ENCODE assay signal across 6 cellular contexts in genomic region chr2:105989803-105990202, GRCh38.
DNase-seq lines count a peak whose midpoint lies in the region; ATAC-seq, FAIRE-seq and TF ChIP-seq lines count a peak whose summit lies in the region.
"Not testable (repeated sequence)": the region's sequence is repeated elsewhere in the genome, so short reads cannot be mapped to it uniquely, and the experiment has no call there.

No MANE protein-coding gene starts in this region.

- peaks cover 4 to 65% (median 18%) of the 10 kb centered on the region in 3 donors for H3K36me3 Mint-ChIP-seq in CD8-positive, alpha-beta memory T cell
- peaks cover 36% of the 10 kb centered on the region for H3K36me3 Mint-ChIP-seq in activated CD8-positive, alpha-beta memory T cell treated with anti-CD3 and anti-CD28 coated beads, Interleukin-2, amount 10 ng/mL, durations not matched to agents 7 days and 5 days
- peaks cover 25% of the 10 kb centered on the region for H3K36me3 Mint-ChIP-seq in activated naive CD8-positive, alpha-beta T cell treated with anti-CD3 and anti-CD28 coated beads for 36 hours
- peaks cover 16% of the 10 kb centered on the region for H3K36me3 Mint-ChIP-seq in endodermal cell (ENCODE audit: low read depth)

- not testable (repeated sequence) for H3K36me3 ChIP-seq in CD8-positive, alpha-beta memory T cell (ENCODE audit: insufficient read depth, low read length); endodermal cell (ENCODE audit: control insufficient read depth, insufficient read depth, low read length); small intestine (ENCODE audit: control insufficient read depth in 2 of 2, insufficient read depth in 2 of 2, low read length in 2 of 2)

- H3K27me3 ChIP-seq in CD8-positive, alpha-beta memory T cell (ENCODE audit: insufficient read depth, low read length, poor library complexity, severe bottlenecking); endodermal cell (ENCODE audit: control insufficient read depth, insufficient read depth, low read length, poor library complexity, severe bottlenecking); small intestine (ENCODE audit: control insufficient read depth in 2 of 2, insufficient read depth in 2 of 2, low read length in 2 of 2): not testable (repeated sequence)

- peaks cover 45 to 64% (median 47%) of the 10 kb centered on the region in 5 donors for H3K9me3 Mint-ChIP-seq in CD8-positive, alpha-beta memory T cell
- H3K9me3 Mint-ChIP-seq in activated CD8-positive, alpha-beta memory T cell treated with anti-CD3 and anti-CD28 coated beads, Interleukin-2, amount 10 ng/mL, durations not matched to agents 7 days and 5 days (ENCODE audit: low read depth) = peaks cover 29% of the 10 kb centered on the region
- H3K9me3 Mint-ChIP-seq in activated naive CD8-positive, alpha-beta T cell treated with anti-CD3 and anti-CD28 coated beads for 36 hours = peaks cover 46% of the 10 kb centered on the region
- H3K9me3 Mint-ChIP-seq in endodermal cell = peaks cover 100% of the 10 kb centered on the region

- TF ChIP-seq CTCF in endodermal cell (conservative IDR thresholded peaks at IDR 0.05) = not testable (repeated sequence)

- peak in 2 of 5 donors; percentile 20 to 23 for DNase-seq in CD8-positive, alpha-beta memory T cell
- DNase-seq in RPMI7951 (ENCODE audit: low read depth) (peak; percentile 17), small intestine (peak; percentile 31)
- DNase-seq in activated CD8-positive, alpha-beta memory T cell treated with anti-CD3 and anti-CD28 coated beads, Interleukin-2, amount 10 ng/mL, durations not matched to agents 7 days and 5 days = peak; percentile 44
- DNase-seq in activated naive CD8-positive, alpha-beta T cell treated with anti-CD3 and anti-CD28 coated beads for 36 hours; endodermal cell: not testable (repeated sequence)

- 86 to 89% methylated on average over 1 to 2 of the region's 2 CpGs for WGBS in endodermal cell (ENCODE audit: insufficient coverage in 1 of 2, insufficient read length in 1 of 2), 2 experiments
- WGBS in small intestine, 3 donors = 21 to 51% (median 24%) methylated on average over 2 of the region's 2 CpGs

- POLR2A ChIA-PET in CD8-positive, alpha-beta memory T cell (lab: Charles Lee) = not testable (repeated sequence)

- not testable (repeated sequence) for H3K27ac ChIP-seq in CD8-positive, alpha-beta memory T cell (ENCODE audit: low read depth, low read length); endodermal cell (ENCODE audit: low read depth, low read length); small intestine (ENCODE audit: low read depth in 1 of 2, low read length in 1 of 2)

- H3K4me3 ChIP-seq in CD8-positive, alpha-beta memory T cell (ENCODE audit: low read length) = peak overlapping the region; percentile 35
- H3K4me3 ChIP-seq in endodermal cell (ENCODE audit: low read length) = peak overlapping the region; percentile 37
- not testable (repeated sequence) for H3K4me3 ChIP-seq in small intestine (ENCODE audit: low read depth in 1 of 2, low read length in 2 of 2)

- H3K9me3 ChIP-seq in CD8-positive, alpha-beta memory T cell (ENCODE audit: low read length) = peaks cover 29% of the 10 kb centered on the region
- peaks cover 96% of the 10 kb centered on the region for H3K9me3 ChIP-seq in endodermal cell (ENCODE audit: control insufficient read depth, low read length)
- H3K9me3 ChIP-seq in small intestine (ENCODE audit: control insufficient read depth, low read depth) = not testable (repeated sequence)

- H3K9ac ChIP-seq in endodermal cell (ENCODE audit: extremely low read depth, low read length, poor library complexity, severe bottlenecking) = not testable (repeated sequence)

- peaks cover 28% of the 10 kb centered on the region for H3K4me1 ChIP-seq in CD8-positive, alpha-beta memory T cell (ENCODE audit: insufficient read depth, low read length)
- not testable (repeated sequence) for H3K4me1 ChIP-seq in endodermal cell (ENCODE audit: control insufficient read depth, insufficient read depth, low read length); small intestine (ENCODE audit: control insufficient read depth in 2 of 2, insufficient read depth in 1 of 2, low read depth in 1 of 2, low read length in 1 of 2)

- H3K27ac Mint-ChIP-seq in CD8-positive, alpha-beta memory T cell = peak overlapping the region in 4 of 8 donors; percentile 31 to 90 (median 45)
- peak overlapping the region; percentile 33 for H3K27ac Mint-ChIP-seq in activated CD8-positive, alpha-beta memory T cell treated with anti-CD3 and anti-CD28 coated beads, Interleukin-2, amount 10 ng/mL, durations not matched to agents 7 days and 5 days
- H3K27ac Mint-ChIP-seq in activated naive CD8-positive, alpha-beta T cell treated with anti-CD3 and anti-CD28 coated beads for 36 hours = peak overlapping the region; percentile 40
- not testable (repeated sequence) for H3K27ac Mint-ChIP-seq in endodermal cell

- not testable (repeated sequence) for FAIRE-seq in small intestine (lab: Jason Lieb, UNC)

- not testable (repeated sequence) for H3K27me3 Mint-ChIP-seq in CD8-positive, alpha-beta memory T cell; activated CD8-positive, alpha-beta memory T cell treated with anti-CD3 and anti-CD28 coated beads, Interleukin-2, amount 10 ng/mL, durations not matched to agents 7 days and 5 days; activated naive CD8-positive, alpha-beta T cell treated with anti-CD3 and anti-CD28 coated beads for 36 hours; endodermal cell (ENCODE audit: insufficient read depth)

- ATAC-seq in activated CD8-positive, alpha-beta memory T cell treated with anti-CD3 and anti-CD28 coated beads, Interleukin-2, amount 10 ng/mL, durations not matched to agents 7 days and 5 days = not testable (repeated sequence)

- H3K4me1 Mint-ChIP-seq in CD8-positive, alpha-beta memory T cell = peaks cover 17 to 37% (median 31%) of the 10 kb centered on the region in 3 donors
- peaks cover 31% of the 10 kb centered on the region for H3K4me1 Mint-ChIP-seq in activated CD8-positive, alpha-beta memory T cell treated with anti-CD3 and anti-CD28 coated beads, Interleukin-2, amount 10 ng/mL, durations not matched to agents 7 days and 5 days
- peaks cover 32% of the 10 kb centered on the region for H3K4me1 Mint-ChIP-seq in activated naive CD8-positive, alpha-beta T cell treated with anti-CD3 and anti-CD28 coated beads for 36 hours
- not testable (repeated sequence) for H3K4me1 Mint-ChIP-seq in endodermal cell

- CTCF ChIA-PET in CD8-positive, alpha-beta memory T cell (lab: Charles Lee); activated CD8-positive, alpha-beta memory T cell treated with anti-CD3 and anti-CD28 coated beads, Interleukin-2, amount 10 ng/mL, durations not matched to agents 7 days and 5 days (lab: Charles Lee): not testable (repeated sequence)

- H3K4me3 Mint-ChIP-seq in CD8-positive, alpha-beta memory T cell = peak overlapping the region in 5 of 7 donors; percentile 16 to 76 (median 31)
- not testable (repeated sequence) for H3K4me3 Mint-ChIP-seq in activated CD8-positive, alpha-beta memory T cell treated with anti-CD3 and anti-CD28 coated beads, Interleukin-2, amount 10 ng/mL, durations not matched to agents 7 days and 5 days; activated naive CD8-positive, alpha-beta T cell treated with anti-CD3 and anti-CD28 coated beads for 36 hours; endodermal cell
